10 cellular contexts compared by ENCODE assay signal in genomic region chr20:45629496-45630100, GRCh38. TPM values are rescaled to one million over a fixed set of nuclear protein-coding genes. Genes with fewer than 3 reads are reported as not detected.
DNase-seq lines count a peak whose midpoint lies in the region; ATAC-seq and TF ChIP-seq lines count a peak whose summit lies in the region.
"Had no signal": no experiment of that assay in that cellular context is flagged by ENCODE, and none has a peak within 500 bp of the region (broad histone marks: within the 10 kb centered on the region; RNA-seq: fewer than 3 reads in every experiment).

TSS of gene WFDC10A (plus strand) at chr20:45629739. CDS start at chr20:45629814, 75 bp downstream.

- no peak within 1 kb of the TSS for H3K27ac ChIP-seq in liver (ENCODE audit: low read depth in 1 of 2, low read length in 2 of 2)
- no peak within 1 kb of the TSS for H3K27ac ChIP-seq in testis

- DNase-seq in NCI-H1436 (lab: John Stamatoyannopoulos, UW) (peak; percentile 0), NCI-H1436 treated with DMSO at 0.1 percent for 48 hours (lab: John Stamatoyannopoulos, UW) (no peak), SK-MEL-5 (ENCODE audit: low read depth, low spot score) (peak; percentile 93), cerebellar cortex (ENCODE audit: low spot score) (peak; percentile 33), testis (peak; percentile 49)

- 12% methylated on average over 9 of the region's 9 CpGs for WGBS in liver
- 22 to 37% methylated on average over 9 of the region's 9 CpGs for WGBS in testis, 2 donors

- TF ChIP-seq POLR2A in testis (IDR thresholded peaks at IDR 0.05), result no peak

- ATAC-seq in HG03354 (IDR thresholded peaks at IDR 0.05; ENCODE audit: poor library complexity, severe bottlenecking, unreplicated experiment), result peak; percentile 59
- no peak for ATAC-seq in HG03469 (IDR thresholded peaks at IDR 0.05; ENCODE audit: unreplicated experiment)

- H3K4me3 ChIP-seq in liver (ENCODE audit: low read depth in 1 of 3, low read length in 3 of 3) (no peak within 1 kb of the TSS), testis (no peak within 1 kb of the TSS)

- peak; percentile 29 to 54 for TF ChIP-seq RAD21 in liver (IDR thresholded peaks at IDR 0.05)

- H3K4me1 ChIP-seq in liver (ENCODE audit: control insufficient read depth in 4 of 4, insufficient read depth in 4 of 4, low read length in 3 of 4), result no peaks in the 10 kb centered on the region
- no peaks in the 10 kb centered on the region for H3K4me1 ChIP-seq in testis

- no peak within 1 kb of the TSS for H3K9ac ChIP-seq in liver (ENCODE audit: low read depth in 1 of 2, low read length in 2 of 2)

- in situ Hi-C loops in SK-MEL-5 (cut with HindIII; ENCODE audit: low pct_unique_long_range_greater_than_20kb, low sequenced_read_pairs), result no loop called here

- TF ChIP-seq CTCF in liver (IDR thresholded peaks at IDR 0.05; ENCODE audit: low read depth, low read length, missing input control) (peak; percentile 43), testis (IDR thresholded peaks at IDR 0.05) (peak; percentile 7 to 48 (median 34))

- H3K36me3 ChIP-seq in liver (ENCODE audit: control insufficient read depth in 4 of 4, insufficient read depth in 3 of 4, low read depth in 1 of 4, low read length in 3 of 4) (no peaks in the 10 kb centered on the region), testis (ENCODE audit: low read depth, missing control alignments) (no peaks in the 10 kb centered on the region)

- H3K27me3 ChIP-seq in liver (ENCODE audit: control insufficient read depth in 4 of 4, insufficient read depth in 4 of 4, low read length in 3 of 4) (no peaks in the 10 kb centered on the region), testis (no peaks in the 10 kb centered on the region)

- intact Hi-C loops in testis (cut with DNase I; ENCODE audit: low total_unique reads), result no loop called here

- H3K9me3 ChIP-seq in liver (ENCODE audit: control insufficient read depth in 4 of 4, low read length in 3 of 4), result no peaks in the 10 kb centered on the region
- no peaks in the 10 kb centered on the region for H3K9me3 ChIP-seq in testis

TF ChIP-seq in liver, 16 proteins besides CTCF, POLR2A, EP300 and RAD21:
- no peak for TF ChIP-seq HNF4A (conservative IDR thresholded peaks at IDR 0.05)
- no peak for TF ChIP-seq HNF4G (IDR thresholded peaks at IDR 0.05)
- TF ChIP-seq, protein P1, sequence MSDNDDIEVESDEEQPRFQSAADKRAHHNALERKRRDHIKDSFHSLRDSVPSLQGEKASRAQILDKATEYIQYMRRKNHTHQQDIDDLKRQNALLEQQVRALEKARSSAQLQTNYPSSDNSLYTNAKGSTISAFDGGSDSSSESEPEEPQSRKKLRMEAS (IDR thresholded peaks at IDR 0.05), result no peak
- no peak for TF ChIP-seq TAF1 (conservative IDR thresholded peaks at IDR 0.05)
- TF ChIP-seq YY1 (IDR thresholded peaks at IDR 0.05), result no peak
- no peak for TF ChIP-seq EGR1 (IDR thresholded peaks at IDR 0.05; ENCODE audit: low read depth in 2 of 2)
- TF ChIP-seq, protein P2, sequence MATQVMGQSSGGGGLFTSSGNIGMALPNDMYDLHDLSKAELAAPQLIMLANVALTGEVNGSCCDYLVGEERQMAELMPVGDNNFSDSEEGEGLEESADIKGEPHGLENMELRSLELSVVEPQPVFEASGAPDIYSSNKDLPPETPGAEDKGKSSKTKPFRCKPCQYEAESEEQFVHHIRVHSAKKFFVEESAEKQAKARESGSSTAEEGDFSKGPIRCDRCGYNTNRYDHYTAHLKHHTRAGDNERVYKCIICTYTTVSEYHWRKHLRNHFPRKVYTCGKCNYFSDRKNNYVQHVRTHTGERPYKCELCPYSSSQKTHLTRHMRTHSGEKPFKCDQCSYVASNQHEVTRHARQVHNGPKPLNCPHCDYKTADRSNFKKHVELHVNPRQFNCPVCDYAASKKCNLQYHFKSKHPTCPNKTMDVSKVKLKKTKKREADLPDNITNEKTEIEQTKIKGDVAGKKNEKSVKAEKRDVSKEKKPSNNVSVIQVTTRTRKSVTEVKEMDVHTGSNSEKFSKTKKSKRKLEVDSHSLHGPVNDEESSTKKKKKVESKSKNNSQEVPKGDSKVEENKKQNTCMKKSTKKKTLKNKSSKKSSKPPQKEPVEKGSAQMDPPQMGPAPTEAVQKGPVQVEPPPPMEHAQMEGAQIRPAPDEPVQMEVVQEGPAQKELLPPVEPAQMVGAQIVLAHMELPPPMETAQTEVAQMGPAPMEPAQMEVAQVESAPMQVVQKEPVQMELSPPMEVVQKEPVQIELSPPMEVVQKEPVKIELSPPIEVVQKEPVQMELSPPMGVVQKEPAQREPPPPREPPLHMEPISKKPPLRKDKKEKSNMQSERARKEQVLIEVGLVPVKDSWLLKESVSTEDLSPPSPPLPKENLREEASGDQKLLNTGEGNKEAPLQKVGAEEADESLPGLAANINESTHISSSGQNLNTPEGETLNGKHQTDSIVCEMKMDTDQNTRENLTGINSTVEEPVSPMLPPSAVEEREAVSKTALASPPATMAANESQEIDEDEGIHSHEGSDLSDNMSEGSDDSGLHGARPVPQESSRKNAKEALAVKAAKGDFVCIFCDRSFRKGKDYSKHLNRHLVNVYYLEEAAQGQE (IDR thresholded peaks at IDR 0.05), result no peak
- TF ChIP-seq, protein P3, sequence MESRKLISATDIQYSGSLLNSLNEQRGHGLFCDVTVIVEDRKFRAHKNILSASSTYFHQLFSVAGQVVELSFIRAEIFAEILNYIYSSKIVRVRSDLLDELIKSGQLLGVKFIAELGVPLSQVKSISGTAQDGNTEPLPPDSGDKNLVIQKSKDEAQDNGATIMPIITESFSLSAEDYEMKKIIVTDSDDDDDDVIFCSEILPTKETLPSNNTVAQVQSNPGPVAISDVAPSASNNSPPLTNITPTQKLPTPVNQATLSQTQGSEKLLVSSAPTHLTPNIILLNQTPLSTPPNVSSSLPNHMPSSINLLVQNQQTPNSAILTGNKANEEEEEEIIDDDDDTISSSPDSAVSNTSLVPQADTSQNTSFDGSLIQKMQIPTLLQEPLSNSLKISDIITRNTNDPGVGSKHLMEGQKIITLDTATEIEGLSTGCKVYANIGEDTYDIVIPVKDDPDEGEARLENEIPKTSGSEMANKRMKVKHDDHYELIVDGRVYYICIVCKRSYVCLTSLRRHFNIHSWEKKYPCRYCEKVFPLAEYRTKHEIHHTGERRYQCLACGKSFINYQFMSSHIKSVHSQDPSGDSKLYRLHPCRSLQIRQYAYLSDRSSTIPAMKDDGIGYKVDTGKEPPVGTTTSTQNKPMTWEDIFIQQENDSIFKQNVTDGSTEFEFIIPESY (IDR thresholded peaks at IDR 0.05), result no peak
- TF ChIP-seq JUND (IDR thresholded peaks at IDR 0.05), result no peak
- TF ChIP-seq RXRA (IDR thresholded peaks at IDR 0.05), result no peak
- TF ChIP-seq FOXA1 (IDR thresholded peaks at IDR 0.05), result no peak
- TF ChIP-seq GABPA (IDR thresholded peaks at IDR 0.05 in 1 of 2, conservative IDR thresholded peaks at IDR 0.05 in 1 of 2), result no peak
- no peak for TF ChIP-seq NR2F2 (IDR thresholded peaks at IDR 0.05)
- TF ChIP-seq SP1 (IDR thresholded peaks at IDR 0.05), result no peak

RNA-seq across cellular contexts. Expression of gene WFDC10A, which starts in this region (rescaled TPM):
- not detected in 2 replicates for total RNA-seq in SK-MEL-5 (2014; rRNA removed; shearing (Covaris generic))
- not detected in 2 replicates for polyA plus RNA-seq in SK-MEL-5 (2015; cell fraction: cytosol; rRNA removed)
- not detected in 2 replicates for polyA plus RNA-seq in SK-MEL-5 (2015; cell fraction: nucleus; rRNA removed)
- total RNA-seq in liver, result not detected
- polyA plus RNA-seq in liver, result not detected
- not detected for total RNA-seq in testis
- polyA plus RNA-seq in testis (ENCODE audit: insufficient read depth, low read depth, low replicate concordance), result not detected
- total RNA-seq: CD4-positive, CD25-positive, alpha-beta regulatory T cell; subcutaneous adipose tissue had no signal
- polyA plus RNA-seq: CD4-positive, CD25-positive, alpha-beta regulatory T cell had no signal

Comparison
In these comparisons a context has a peak if more than half of its experiments do, and no peak if none do; other contexts are left out.
1. Peak in DNase-seq in SK-MEL-5; RNA of the gene not detected or under 1 TPM.
2. Peak in DNase-seq in testis; RNA of the gene not detected or under 1 TPM.